Comparison of ENCODE assay signal across 1 cellular context in the genomic region with DNA sequence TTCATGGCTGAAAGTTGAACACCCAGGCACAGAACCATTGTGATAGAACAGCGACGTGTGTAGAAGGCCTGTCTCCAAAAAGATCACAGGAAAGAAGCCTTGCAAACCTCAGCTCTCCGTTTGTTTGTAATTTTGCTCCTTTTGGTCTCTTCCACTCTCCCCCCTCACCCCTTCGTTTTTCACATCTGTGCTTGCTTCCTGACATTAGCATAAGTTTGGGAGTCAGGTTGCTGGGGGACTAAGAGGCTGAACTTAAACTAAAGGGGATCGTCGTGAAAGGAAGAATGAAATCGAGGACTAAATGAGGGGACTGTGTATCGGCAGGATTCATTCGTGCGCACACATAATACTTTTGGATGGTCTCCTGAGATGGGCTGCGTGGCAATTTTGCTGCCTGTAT.
TF ChIP-seq lines count a peak whose summit lies in the region.

No MANE protein-coding gene starts in this region.

TF ChIP-seq in K562, 482 proteins besides CTCF, POLR2A, EP300 and RAD21:
- TF ChIP-seq SRSF1 (IDR thresholded peaks at IDR 0.05; ENCODE audit: low read depth, low read length) = no peak
- TF ChIP-seq, protein P1, sequence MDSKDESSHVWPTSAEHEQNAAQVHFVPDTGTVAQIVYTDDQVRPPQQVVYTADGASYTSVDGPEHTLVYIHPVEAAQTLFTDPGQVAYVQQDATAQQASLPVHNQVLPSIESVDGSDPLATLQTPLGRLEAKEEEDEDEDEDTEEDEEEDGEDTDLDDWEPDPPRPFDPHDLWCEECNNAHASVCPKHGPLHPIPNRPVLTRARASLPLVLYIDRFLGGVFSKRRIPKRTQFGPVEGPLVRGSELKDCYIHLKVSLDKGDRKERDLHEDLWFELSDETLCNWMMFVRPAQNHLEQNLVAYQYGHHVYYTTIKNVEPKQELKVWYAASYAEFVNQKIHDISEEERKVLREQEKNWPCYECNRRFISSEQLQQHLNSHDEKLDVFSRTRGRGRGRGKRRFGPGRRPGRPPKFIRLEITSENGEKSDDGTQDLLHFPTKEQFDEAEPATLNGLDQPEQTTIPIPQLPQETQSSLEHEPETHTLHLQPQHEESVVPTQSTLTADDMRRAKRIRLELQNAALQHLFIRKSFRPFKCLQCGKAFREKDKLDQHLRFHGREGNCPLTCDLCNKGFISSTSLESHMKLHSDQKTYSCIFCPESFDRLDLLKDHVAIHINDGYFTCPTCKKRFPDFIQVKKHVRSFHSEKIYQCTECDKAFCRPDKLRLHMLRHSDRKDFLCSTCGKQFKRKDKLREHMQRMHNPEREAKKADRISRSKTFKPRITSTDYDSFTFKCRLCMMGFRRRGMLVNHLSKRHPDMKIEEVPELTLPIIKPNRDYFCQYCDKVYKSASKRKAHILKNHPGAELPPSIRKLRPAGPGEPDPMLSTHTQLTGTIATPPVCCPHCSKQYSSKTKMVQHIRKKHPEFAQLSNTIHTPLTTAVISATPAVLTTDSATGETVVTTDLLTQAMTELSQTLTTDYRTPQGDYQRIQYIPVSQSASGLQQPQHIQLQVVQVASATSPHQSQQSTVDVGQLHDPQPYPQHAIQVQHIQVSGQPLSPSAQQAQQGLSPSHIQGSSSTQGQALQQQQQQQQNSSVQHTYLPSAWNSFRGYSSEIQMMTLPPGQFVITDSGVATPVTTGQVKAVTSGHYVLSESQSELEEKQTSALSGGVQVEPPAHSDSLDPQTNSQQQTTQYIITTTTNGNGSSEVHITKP (IDR thresholded peaks at IDR 0.05; ENCODE audit: partially characterized antibody) = peak; percentile 49
- TF ChIP-seq ZKSCAN1 (IDR thresholded peaks at IDR 0.05; ENCODE audit: low read depth, low read length) = no peak
